ENCODE assay signal across 18 cellular contexts in the genomic region with DNA sequence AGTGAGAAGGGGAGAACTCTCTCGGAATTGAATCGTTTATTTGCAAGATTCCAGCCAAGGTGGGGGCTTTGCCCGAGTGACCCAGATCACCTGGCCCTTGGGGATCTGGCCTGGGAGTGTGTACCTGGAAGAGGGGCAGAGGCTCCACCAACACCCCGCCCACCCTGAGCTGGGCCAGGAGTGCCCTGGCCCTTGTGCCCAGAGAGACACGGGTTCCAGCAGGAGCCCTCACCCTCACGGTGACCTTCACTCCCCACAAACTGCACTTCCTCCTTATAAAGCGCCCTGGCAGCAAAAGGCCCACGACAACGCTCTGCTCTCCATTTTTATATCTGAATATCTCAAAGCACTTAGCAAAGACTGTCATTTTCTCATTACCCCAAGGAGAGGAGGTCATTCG. TPM values are rescaled to one million over a fixed set of nuclear protein-coding genes. Genes with fewer than 3 reads are reported as not detected.
DNase-seq lines count a peak whose midpoint lies in the region; ATAC-seq and FAIRE-seq lines count a peak whose summit lies in the region.
"Had no signal": no experiment of that assay in that cellular context is flagged by ENCODE, and none has a peak within 500 bp of the region (broad histone marks: within the 10 kb centered on the region; RNA-seq: fewer than 3 reads in every experiment).

No MANE protein-coding gene starts in this region.

- H3K36me3 ChIP-seq in small intestine (ENCODE audit: control insufficient read depth in 2 of 2, insufficient read depth in 2 of 2, low read length in 2 of 2), result no peaks in the 10 kb centered on the region
- H3K36me3 ChIP-seq: left lung had no signal

- no peak overlapping the region for H3K4me3 ChIP-seq in small intestine (ENCODE audit: low read depth in 1 of 2, low read length in 2 of 2)
- H3K4me3 ChIP-seq: coronary artery, left lung had no signal

- FAIRE-seq in small intestine (lab: Jason Lieb, UNC), result no peak

- H3K27me3 ChIP-seq in small intestine (ENCODE audit: control insufficient read depth in 2 of 2, insufficient read depth in 2 of 2, low read length in 2 of 2), result no peaks in the 10 kb centered on the region
- H3K27me3 ChIP-seq: left lung had no signal

- H3K27ac ChIP-seq in epithelial cell of prostate, result peak overlapping the region; percentile 78
- H3K27ac ChIP-seq in small intestine (ENCODE audit: low read depth in 1 of 2, low read length in 1 of 2), result peak overlapping the region; percentile 85 to 91
- H3K27ac ChIP-seq: coronary artery had no signal

- WGBS in small intestine, 3 donors, result 12 to 46% (median 39%) methylated on average over 10 of the region's 10 CpGs

- peak; percentile 49 for DNase-seq in NCI-H2227 treated with DMSO at 0.1 percent for 48 hours (lab: John Stamatoyannopoulos, UW)
- DNase-seq in NCI-H2227 (lab: John Stamatoyannopoulos, UW; ENCODE audit: unreplicated experiment), result no peak
- peak; percentile 96 for DNase-seq in NCI-H510A treated with DMSO at 0.1 percent for 48 hours (lab: John Stamatoyannopoulos, UW)
- no peak for DNase-seq in epithelial cell of prostate (ENCODE audit: low read depth, low spot score)
- peak; percentile 78 for DNase-seq in small intestine
- no peak for DNase-seq in iPS-NIHi7 (ENCODE audit: extremely low spot score)
- no peak for DNase-seq in RPMI8226
- DNase-seq: activated CD4-positive, alpha-beta T cell treated with anti-CD3 and anti-CD28 coated beads, Interleukin-2, amount 10 ng/mL, durations not matched to agents 7 days and 5 days; activated CD8-positive, alpha-beta memory T cell treated with anti-CD3 and anti-CD28 coated beads, Interleukin-2, amount 50 U/mL, for 48 hours; activated naive CD4-positive, alpha-beta T cell treated with anti-CD3 and anti-CD28 coated beads, Interleukin-2, amount 10 ng/mL, durations not matched to agents 7 days and 5 days; CD4-positive, alpha-beta T cell; foreskin fibroblast; GOT3; left lung; stimulated activated CD4-positive, alpha-beta T cell treated with anti-CD3 and anti-CD28 coated beads, Interleukin-2, amount 100 ng/mL, for 48 hours had no signal

- no peaks in the 10 kb centered on the region for H3K9me3 ChIP-seq in small intestine (ENCODE audit: control insufficient read depth, low read depth)
- H3K9me3 ChIP-seq: left lung had no signal

- peaks cover 0 to 5% of the 10 kb centered on the region in 2 donors for H3K4me1 ChIP-seq in small intestine (ENCODE audit: control insufficient read depth in 2 of 2, insufficient read depth in 1 of 2, low read depth in 1 of 2, low read length in 1 of 2)
- H3K4me1 ChIP-seq: left lung had no signal

- ATAC-seq in HG03565 (IDR thresholded peaks at IDR 0.05; ENCODE audit: unreplicated experiment), result no peak
- ATAC-seq: Right ventricle myocardium inferior had no signal

RNA-seq across cellular contexts. Expression of gene CASZ1, which starts 16.6 kb away (rescaled TPM):
- polyA plus RNA-seq in small intestine, result 10 to 100 TPM; 13.5 to 23.0 (median 15.4) TPM

Comparison
In these comparisons a context has a peak if more than half of its experiments do, and no peak if none do; other contexts are left out.
1. DNase-seq: peak in NCI-H2227 treated with DMSO at 0.1 percent for 48 hours (single experiment), NCI-H510A treated with DMSO at 0.1 percent for 48 hours (single experiment) and small intestine (single experiment); none in NCI-H2227 (single experiment), epithelial cell of prostate (single experiment), iPS-NIHi7 (single experiment) and RPMI8226 (single experiment).